Comparison of ENCODE assay signal across 19 cellular contexts in the genomic region with DNA sequence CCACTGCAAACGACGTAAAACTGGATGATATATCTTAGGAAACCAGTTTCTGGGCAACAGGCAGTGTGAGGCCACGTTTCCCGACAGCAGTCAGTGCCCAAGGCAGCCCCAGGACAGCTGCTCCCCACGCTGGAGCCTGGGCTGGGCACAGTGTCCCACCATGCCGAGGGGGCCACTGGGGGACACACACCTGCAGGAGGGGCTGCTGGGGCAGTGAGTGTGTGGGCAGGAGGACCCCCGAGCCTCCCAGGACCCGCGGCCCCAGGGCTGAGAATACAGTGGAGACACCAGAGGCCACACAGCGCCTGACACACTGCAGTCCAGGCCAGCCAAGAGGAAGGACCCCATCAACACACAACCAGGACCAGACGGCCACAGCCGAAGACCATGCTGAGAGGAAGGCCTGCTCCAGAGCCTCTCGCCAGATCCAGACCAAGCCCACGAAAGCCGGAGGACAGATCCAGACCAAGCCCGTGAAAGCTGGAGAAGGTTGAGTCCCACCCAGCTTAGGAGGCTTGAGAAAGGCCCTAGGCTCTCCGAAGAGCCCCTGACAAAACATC. TPM values are rescaled to one million over a fixed set of nuclear protein-coding genes. Genes with fewer than 3 reads are reported as not detected.
DNase-seq lines count a peak whose midpoint lies in the region; ATAC-seq and TF ChIP-seq lines count a peak whose summit lies in the region.
"Had no signal": no experiment of that assay in that cellular context is flagged by ENCODE, and none has a peak within 500 bp of the region (broad histone marks: within the 10 kb centered on the region; RNA-seq: fewer than 3 reads in every experiment).

No MANE protein-coding gene starts in this region.

- intact Hi-C loops in activated CD4-positive, alpha-beta T cell treated with anti-CD3 and anti-CD28 coated beads for 36 hours (cut with DNase I, micrococcal nuclease) = loop anchor here in 1 of 2 experiments (5.0 kb wide), 1 partner anchor 70 kb away; no protein-coding TSS in a partner anchor
- intact Hi-C loops in aorta (cut with DNase I) = no loop called here

- peak overlapping the region; percentile 82 for H3K27ac Mint-ChIP-seq in activated CD4-positive, alpha-beta T cell treated with anti-CD3 and anti-CD28 coated beads for 36 hours
- H3K27ac Mint-ChIP-seq in stimulated activated naive CD8-positive, alpha-beta T cell treated with anti-CD3 and anti-CD28 coated beads, Interleukin-15, Interleukin-2, amounts not matched to agents 100 ng/mL and 50 ng/mL, for 24 hours = peak overlapping the region; percentile 38
- H3K27ac Mint-ChIP-seq: CD8-positive, alpha-beta T cell had no signal

- H3K36me3 ChIP-seq in hepatocyte (replicated peaks; ENCODE audit: insufficient read depth, low read depth) = no peaks in the 10 kb centered on the region
- peaks cover 0 to 2% of the 10 kb centered on the region in 2 donors for H3K36me3 ChIP-seq in aorta (ENCODE audit: control insufficient read depth in 1 of 2, insufficient read depth in 2 of 2, low read length in 1 of 2)

- H3K4me3 Mint-ChIP-seq in activated CD4-positive, alpha-beta T cell treated with anti-CD3 and anti-CD28 coated beads for 36 hours = no peak overlapping the region
- no peak overlapping the region for H3K4me3 Mint-ChIP-seq in stimulated activated naive CD8-positive, alpha-beta T cell treated with anti-CD3 and anti-CD28 coated beads, Interleukin-15, Interleukin-2, amounts not matched to agents 100 ng/mL and 50 ng/mL, for 24 hours
- H3K4me3 Mint-ChIP-seq: CD8-positive, alpha-beta T cell had no signal

- no peak overlapping the region for H2AFZ ChIP-seq in hepatocyte

- no peaks in the 10 kb centered on the region for H3K36me3 Mint-ChIP-seq in activated CD4-positive, alpha-beta T cell treated with anti-CD3 and anti-CD28 coated beads for 36 hours (ENCODE audit: low read depth)
- peaks cover 8% of the 10 kb centered on the region for H3K36me3 Mint-ChIP-seq in stimulated activated naive CD8-positive, alpha-beta T cell treated with anti-CD3 and anti-CD28 coated beads, Interleukin-15, Interleukin-2, amounts not matched to agents 100 ng/mL and 50 ng/mL, for 24 hours (ENCODE audit: low read depth)

- H3K4me3 ChIP-seq in hepatocyte (no peak overlapping the region), aorta (ENCODE audit: low read length in 2 of 2) (no peak overlapping the region)
- H3K4me3 ChIP-seq: BLaER1 had no signal

- no peaks in the 10 kb centered on the region for H3K9me2 ChIP-seq in hepatocyte (replicated peaks; ENCODE audit: insufficient read depth)

- WGBS in hepatocyte (ENCODE audit: low lambda C conversion rate, missing lambda C conversion rate) = 91% methylated on average over 15 of the region's 17 CpGs
- 89 to 93% methylated on average over 17 of the region's 17 CpGs for WGBS in aorta, 2 donors

- H3K9me3 Mint-ChIP-seq in activated CD4-positive, alpha-beta T cell treated with anti-CD3 and anti-CD28 coated beads for 36 hours (ENCODE audit: low read depth) = no peaks in the 10 kb centered on the region
- H3K9me3 Mint-ChIP-seq in stimulated activated naive CD8-positive, alpha-beta T cell treated with anti-CD3 and anti-CD28 coated beads, Interleukin-15, Interleukin-2, amounts not matched to agents 100 ng/mL and 50 ng/mL, for 24 hours = no peaks in the 10 kb centered on the region
- H3K9me3 Mint-ChIP-seq: CD8-positive, alpha-beta T cell had no signal

- POLR2A ChIA-PET in activated CD4-positive, alpha-beta T cell treated with anti-CD3 and anti-CD28 coated beads for 36 hours (lab: Charles Lee) = no interaction called here

- CTCF ChIA-PET in activated CD4-positive, alpha-beta T cell treated with anti-CD3 and anti-CD28 coated beads for 36 hours (lab: Charles Lee) = no interaction called here

- peaks cover 6% of the 10 kb centered on the region for H3K79me2 ChIP-seq in hepatocyte

- H3K27ac ChIP-seq in hepatocyte (peak overlapping the region; percentile 37), aorta (ENCODE audit: low read depth in 1 of 2, low read length in 2 of 2) (no peak overlapping the region)
- H3K27ac ChIP-seq: 22Rv1, BLaER1, KMS-11 had no signal

- ATAC-seq in activated CD4-positive, alpha-beta T cell treated with anti-CD3 and anti-CD28 coated beads for 36 hours = no peak
- no peak for ATAC-seq in stimulated activated naive CD8-positive, alpha-beta T cell treated with anti-CD3 and anti-CD28 coated beads, Interleukin-15, Interleukin-2, amounts not matched to agents 100 U/mL and 50 U/mL, for 24 hours
- peak; percentile 24 for ATAC-seq in aorta (ENCODE audit: low FRiP score)
- ATAC-seq in GM21723 (IDR thresholded peaks at IDR 0.05; ENCODE audit: unreplicated experiment) = no peak
- ATAC-seq: CD8-positive, alpha-beta T cell had no signal

- H3K9me3 ChIP-seq in hepatocyte (ENCODE audit: low read depth) (no peaks in the 10 kb centered on the region), aorta (ENCODE audit: control insufficient read depth, low read length) (no peaks in the 10 kb centered on the region)

- TF ChIP-seq CTCF in hepatocyte (IDR thresholded peaks at IDR 0.05; ENCODE audit: poor library complexity) = no peak

- DNase-seq in activated CD4-positive, alpha-beta T cell treated with anti-CD3 and anti-CD28 coated beads for 36 hours = no peak
- no peak for DNase-seq in activated CD4-positive, alpha-beta T cell treated with anti-CD3 and anti-CD28 coated beads for 1 hour
- no peak for DNase-seq in stimulated activated naive CD8-positive, alpha-beta T cell treated with anti-CD3 and anti-CD28 coated beads, Interleukin-15, Interleukin-2, amounts not matched to agents 100 U/mL and 50 U/mL, for 24 hours
- DNase-seq in hepatocyte (ENCODE audit: low spot score) (no peak), aorta (no peak), AG20443 (ENCODE audit: low spot score) (no peak)
- DNase-seq: CD8-positive, alpha-beta T cell; DND-41; GOT3; NCI-H1436; NCI-H2029; NCI-H2171; NCI-H446 treated with DMSO at 0.1 percent for 48 hours had no signal

- no peaks in the 10 kb centered on the region for H4K20me1 ChIP-seq in hepatocyte (ENCODE audit: insufficient read depth, poor library complexity, severe bottlenecking)

- H3K4me2 ChIP-seq in hepatocyte = no peak overlapping the region
- H3K4me2 ChIP-seq: KMS-11 had no signal

- no peaks in the 10 kb centered on the region for H3K27me3 Mint-ChIP-seq in activated CD4-positive, alpha-beta T cell treated with anti-CD3 and anti-CD28 coated beads for 36 hours
- H3K27me3 Mint-ChIP-seq in stimulated activated naive CD8-positive, alpha-beta T cell treated with anti-CD3 and anti-CD28 coated beads, Interleukin-15, Interleukin-2, amounts not matched to agents 100 ng/mL and 50 ng/mL, for 24 hours = no peaks in the 10 kb centered on the region

- H3K4me1 ChIP-seq in hepatocyte (ENCODE audit: insufficient read depth) = no peaks in the 10 kb centered on the region
- no peaks in the 10 kb centered on the region for H3K4me1 ChIP-seq in aorta (ENCODE audit: control insufficient read depth in 1 of 2, insufficient read depth in 2 of 2, low read length in 2 of 2)

- no peaks in the 10 kb centered on the region for H3K27me3 ChIP-seq in hepatocyte
- no peaks in the 10 kb centered on the region for H3K27me3 ChIP-seq in aorta (ENCODE audit: control insufficient read depth in 1 of 2, insufficient read depth in 2 of 2, low read length in 1 of 2)
- H3K27me3 ChIP-seq: BLaER1 had no signal

- H3K4me1 Mint-ChIP-seq in activated CD4-positive, alpha-beta T cell treated with anti-CD3 and anti-CD28 coated beads for 36 hours = peaks cover 20% of the 10 kb centered on the region
- peaks cover 28% of the 10 kb centered on the region for H3K4me1 Mint-ChIP-seq in stimulated activated naive CD8-positive, alpha-beta T cell treated with anti-CD3 and anti-CD28 coated beads, Interleukin-15, Interleukin-2, amounts not matched to agents 100 ng/mL and 50 ng/mL, for 24 hours (ENCODE audit: low read depth)

RNA-seq across cellular contexts. Expression of a gene that starts 26.1 kb away (rescaled TPM):
- 1 to 10 TPM; 6.7 to 7.1 TPM for total RNA-seq in activated CD4-positive, alpha-beta T cell treated with anti-CD3 and anti-CD28 coated beads for 36 hours
- 7.3 and 11.8 TPM in 2 replicates for total RNA-seq in hepatocyte
- 21.6 and 24.9 TPM in 2 replicates for polyA plus RNA-seq in hepatocyte
- 10 to 100 TPM; 21.9 to 38.2 TPM for total RNA-seq in aorta
- 10 to 100 TPM; 15.9 to 96.8 TPM for polyA plus RNA-seq in aorta

RNA-seq across cellular contexts. Expression of a gene that starts 26.3 kb away (rescaled TPM):
- total RNA-seq in activated CD4-positive, alpha-beta T cell treated with anti-CD3 and anti-CD28 coated beads for 36 hours = 1 to 10 TPM in 1 of 2 experiments, under 1 TPM in 1; 0.97 to 1.7 TPM
- total RNA-seq in hepatocyte = 7.2 and 8.2 TPM in 2 replicates
- 12.5 and 13.9 TPM in 2 replicates for polyA plus RNA-seq in hepatocyte
- total RNA-seq in aorta = 1 to 10 TPM; 4.1 to 8.5 TPM
- 10 to 100 TPM in 1 of 2 donors, 1 to 10 TPM in 1; 2.9 to 12.6 TPM for polyA plus RNA-seq in aorta
- total RNA-seq: M059J had no signal

RNA-seq across cellular contexts. Expression of a gene that starts 44.3 kb away (rescaled TPM):
- not detected for total RNA-seq in activated CD4-positive, alpha-beta T cell treated with anti-CD3 and anti-CD28 coated beads for 36 hours
- total RNA-seq in hepatocyte (6.1 and 7.1 TPM in 2 replicates), aorta (not detected)
- polyA plus RNA-seq in hepatocyte (14.2 and 16.5 TPM in 2 replicates), aorta (1 to 10 TPM in 1 of 2 donors, not detected in 1; 3.1 TPM)
- total RNA-seq: CD8-positive, alpha-beta T cell; M059J had no signal
